ENCODE assay signal across 15 cellular contexts in genomic region chr2:60351802-60352201, GRCh38.
DNase-seq lines count a peak whose midpoint lies in the region; ATAC-seq and TF ChIP-seq lines count a peak whose summit lies in the region.
"Had no signal": no experiment of that assay in that cellular context is flagged by ENCODE, and none has a peak within 500 bp of the region (broad histone marks: within the 10 kb centered on the region; RNA-seq: fewer than 3 reads in every experiment).

No MANE protein-coding gene starts in this region.

- no peak overlapping the region for H3K27ac Mint-ChIP-seq in T-helper 17 cell
- no peak overlapping the region for H3K27ac Mint-ChIP-seq in osteocyte (ENCODE audit: unreplicated experiment)

- H3K4me1 Mint-ChIP-seq in T-helper 17 cell (peaks cover 6% of the 10 kb centered on the region), osteocyte (ENCODE audit: unreplicated experiment) (peaks cover 1% of the 10 kb centered on the region)

- H3K36me3 Mint-ChIP-seq in T-helper 17 cell (ENCODE audit: low read depth) (peaks cover 2% of the 10 kb centered on the region), osteocyte (ENCODE audit: unreplicated experiment) (no peaks in the 10 kb centered on the region)

- no peak for TF ChIP-seq CTCF in osteocyte (IDR thresholded peaks at IDR 0.05)

- H3K27me3 Mint-ChIP-seq in T-helper 17 cell (peaks cover 36% of the 10 kb centered on the region), osteocyte (ENCODE audit: unreplicated experiment) (peaks cover 5% of the 10 kb centered on the region)

- DNase-seq in T-helper 17 cell (no peak), osteocyte (ENCODE audit: extremely low spot score, unreplicated experiment) (peak; percentile 82), left lobe of liver (ENCODE audit: low spot score) (no peak), globus pallidus (ENCODE audit: low spot score) (no peak), KBM-7 (no peak), kidney glomerular epithelial cell (lab: John Stamatoyannopoulos, UW) (no peak)
- DNase-seq: activated gamma-delta T cell, body of pancreas, DMS 273 treated with DMSO at 0.1 percent for 48 hours, dorsolateral prefrontal cortex, NCI-H1092, NCI-H446 treated with DMSO at 0.1 percent for 48 hours had no signal

- ATAC-seq in GM21825 (IDR thresholded peaks at IDR 0.05; ENCODE audit: unreplicated experiment) (peak; percentile 22), T-helper 17 cell (peak; percentile 13), left lobe of liver (no peak)
- ATAC-seq: body of pancreas had no signal

- H3K9me3 Mint-ChIP-seq in osteocyte (ENCODE audit: unreplicated experiment), result no peaks in the 10 kb centered on the region

- H3K4me3 Mint-ChIP-seq in T-helper 17 cell (no peak overlapping the region), osteocyte (ENCODE audit: unreplicated experiment) (no peak overlapping the region)

- in situ Hi-C loops in KBM-7 (cut with MboI; ENCODE audit: low pct_unique_long_range_greater_than_20kb, low sequenced_read_pairs), result no loop called here

- H3K9me3 ChIP-seq in T-helper 17 cell (ENCODE audit: control insufficient read depth, low read length, poor library complexity, severe bottlenecking), result no peaks in the 10 kb centered on the region
- H3K9me3 ChIP-seq: body of pancreas, prostate gland had no signal

- peak; percentile 24 for TF ChIP-seq POLR2A in GM18526 (IDR thresholded peaks at IDR 0.05; ENCODE audit: extremely low read depth, insufficient read length)
